1 cellular context compared by ENCODE assay signal in the genomic region with DNA sequence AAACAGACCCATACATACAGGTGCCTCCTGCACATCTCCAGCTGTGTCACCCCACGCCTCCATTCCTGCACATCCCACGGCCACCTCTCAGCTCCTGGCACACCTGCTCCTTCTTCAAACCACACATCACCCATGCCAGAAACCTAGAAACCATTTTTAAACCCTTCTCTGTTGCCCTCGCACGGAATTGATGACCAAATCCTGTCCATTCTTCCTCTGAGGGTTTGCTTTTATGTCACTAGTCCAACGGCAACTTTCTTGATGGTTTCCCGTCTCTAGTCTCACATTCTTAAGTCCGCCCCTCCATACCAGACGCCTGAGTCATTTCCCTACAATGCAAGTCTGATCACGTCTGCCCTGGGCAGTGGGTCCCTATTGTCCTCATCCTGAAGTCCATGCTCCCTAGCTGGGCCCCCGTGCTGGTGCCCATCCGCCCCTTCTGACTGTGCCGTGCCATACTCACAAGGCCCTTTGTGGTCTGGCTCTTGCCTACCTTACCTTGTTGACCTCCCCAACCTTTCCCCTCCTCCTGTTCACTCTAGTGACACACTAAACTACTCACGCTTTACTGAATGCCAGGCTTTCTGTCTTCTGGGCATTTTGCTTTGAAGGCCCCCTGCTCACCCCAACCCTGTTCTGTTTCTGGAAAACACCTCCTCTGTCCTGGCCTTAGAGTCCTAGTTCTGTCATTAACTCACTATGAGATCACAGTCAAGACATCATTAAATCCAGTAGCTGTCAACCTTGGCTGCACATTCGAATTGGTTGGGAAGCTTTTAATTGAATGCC.
TF ChIP-seq lines count a peak whose summit lies in the region.

No MANE protein-coding gene starts in this region.

TF ChIP-seq in K562, 482 proteins besides CTCF, POLR2A, EP300 and RAD21 (continued from another document and continues in another):
- TF ChIP-seq PRMT5 (CRISPR knock-in tag; IDR thresholded peaks at IDR 0.05) (no peak), RFX1 (IDR thresholded peaks at IDR 0.05) (no peak), COPS2 (conservative IDR thresholded peaks at IDR 0.05) (no peak), PYGO2 (tag; IDR thresholded peaks at IDR 0.05) (0 out of 2 replicates have a peak, but pooled peaks have one; percentile 55), ZNF274 (IDR thresholded peaks at IDR 0.05; ENCODE audit: borderline replicate concordance, low read depth, low read length) (no peak), ZKSCAN1 (IDR thresholded peaks at IDR 0.05; ENCODE audit: low read depth, low read length) (no peak), ZNF212 (CRISPR knock-in tag; IDR thresholded peaks at IDR 0.05) (no peak), SMARCA4 (IDR thresholded peaks at IDR 0.05) (no peak), BHLHE40 (IDR thresholded peaks at IDR 0.05; ENCODE audit: low read length) (no peak), PRPF4 (IDR thresholded peaks at IDR 0.05; ENCODE audit: insufficient read depth, low read depth, low read length, poor library complexity, severe bottlenecking) (no peak), NFIC (IDR thresholded peaks at IDR 0.05) (peak; percentile 21; the same call in 1 of the 2 replicates)
- TF ChIP-seq, protein P1, sequence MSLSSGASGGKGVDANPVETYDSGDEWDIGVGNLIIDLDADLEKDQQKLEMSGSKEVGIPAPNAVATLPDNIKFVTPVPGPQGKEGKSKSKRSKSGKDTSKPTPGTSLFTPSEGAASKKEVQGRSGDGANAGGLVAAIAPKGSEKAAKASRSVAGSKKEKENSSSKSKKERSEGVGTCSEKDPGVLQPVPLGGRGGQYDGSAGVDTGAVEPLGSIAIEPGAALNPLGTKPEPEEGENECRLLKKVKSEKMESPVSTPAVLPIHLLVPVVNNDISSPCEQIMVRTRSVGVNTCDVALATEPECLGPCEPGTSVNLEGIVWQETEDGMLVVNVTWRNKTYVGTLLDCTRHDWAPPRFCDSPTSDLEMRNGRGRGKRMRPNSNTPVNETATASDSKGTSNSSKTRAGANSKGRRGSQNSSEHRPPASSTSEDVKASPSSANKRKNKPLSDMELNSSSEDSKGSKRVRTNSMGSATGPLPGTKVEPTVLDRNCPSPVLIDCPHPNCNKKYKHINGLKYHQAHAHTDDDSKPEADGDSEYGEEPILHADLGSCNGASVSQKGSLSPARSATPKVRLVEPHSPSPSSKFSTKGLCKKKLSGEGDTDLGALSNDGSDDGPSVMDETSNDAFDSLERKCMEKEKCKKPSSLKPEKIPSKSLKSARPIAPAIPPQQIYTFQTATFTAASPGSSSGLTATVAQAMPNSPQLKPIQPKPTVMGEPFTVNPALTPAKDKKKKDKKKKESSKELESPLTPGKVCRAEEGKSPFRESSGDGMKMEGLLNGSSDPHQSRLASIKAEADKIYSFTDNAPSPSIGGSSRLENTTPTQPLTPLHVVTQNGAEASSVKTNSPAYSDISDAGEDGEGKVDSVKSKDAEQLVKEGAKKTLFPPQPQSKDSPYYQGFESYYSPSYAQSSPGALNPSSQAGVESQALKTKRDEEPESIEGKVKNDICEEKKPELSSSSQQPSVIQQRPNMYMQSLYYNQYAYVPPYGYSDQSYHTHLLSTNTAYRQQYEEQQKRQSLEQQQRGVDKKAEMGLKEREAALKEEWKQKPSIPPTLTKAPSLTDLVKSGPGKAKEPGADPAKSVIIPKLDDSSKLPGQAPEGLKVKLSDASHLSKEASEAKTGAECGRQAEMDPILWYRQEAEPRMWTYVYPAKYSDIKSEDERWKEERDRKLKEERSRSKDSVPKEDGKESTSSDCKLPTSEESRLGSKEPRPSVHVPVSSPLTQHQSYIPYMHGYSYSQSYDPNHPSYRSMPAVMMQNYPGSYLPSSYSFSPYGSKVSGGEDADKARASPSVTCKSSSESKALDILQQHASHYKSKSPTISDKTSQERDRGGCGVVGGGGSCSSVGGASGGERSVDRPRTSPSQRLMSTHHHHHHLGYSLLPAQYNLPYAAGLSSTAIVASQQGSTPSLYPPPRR (CRISPR knock-in tag; IDR thresholded peaks at IDR 0.05; ENCODE audit: borderline replicate concordance) = peak; percentile 64; the same call in 1 of the 2 replicates
- TF ChIP-seq, protein P2, sequence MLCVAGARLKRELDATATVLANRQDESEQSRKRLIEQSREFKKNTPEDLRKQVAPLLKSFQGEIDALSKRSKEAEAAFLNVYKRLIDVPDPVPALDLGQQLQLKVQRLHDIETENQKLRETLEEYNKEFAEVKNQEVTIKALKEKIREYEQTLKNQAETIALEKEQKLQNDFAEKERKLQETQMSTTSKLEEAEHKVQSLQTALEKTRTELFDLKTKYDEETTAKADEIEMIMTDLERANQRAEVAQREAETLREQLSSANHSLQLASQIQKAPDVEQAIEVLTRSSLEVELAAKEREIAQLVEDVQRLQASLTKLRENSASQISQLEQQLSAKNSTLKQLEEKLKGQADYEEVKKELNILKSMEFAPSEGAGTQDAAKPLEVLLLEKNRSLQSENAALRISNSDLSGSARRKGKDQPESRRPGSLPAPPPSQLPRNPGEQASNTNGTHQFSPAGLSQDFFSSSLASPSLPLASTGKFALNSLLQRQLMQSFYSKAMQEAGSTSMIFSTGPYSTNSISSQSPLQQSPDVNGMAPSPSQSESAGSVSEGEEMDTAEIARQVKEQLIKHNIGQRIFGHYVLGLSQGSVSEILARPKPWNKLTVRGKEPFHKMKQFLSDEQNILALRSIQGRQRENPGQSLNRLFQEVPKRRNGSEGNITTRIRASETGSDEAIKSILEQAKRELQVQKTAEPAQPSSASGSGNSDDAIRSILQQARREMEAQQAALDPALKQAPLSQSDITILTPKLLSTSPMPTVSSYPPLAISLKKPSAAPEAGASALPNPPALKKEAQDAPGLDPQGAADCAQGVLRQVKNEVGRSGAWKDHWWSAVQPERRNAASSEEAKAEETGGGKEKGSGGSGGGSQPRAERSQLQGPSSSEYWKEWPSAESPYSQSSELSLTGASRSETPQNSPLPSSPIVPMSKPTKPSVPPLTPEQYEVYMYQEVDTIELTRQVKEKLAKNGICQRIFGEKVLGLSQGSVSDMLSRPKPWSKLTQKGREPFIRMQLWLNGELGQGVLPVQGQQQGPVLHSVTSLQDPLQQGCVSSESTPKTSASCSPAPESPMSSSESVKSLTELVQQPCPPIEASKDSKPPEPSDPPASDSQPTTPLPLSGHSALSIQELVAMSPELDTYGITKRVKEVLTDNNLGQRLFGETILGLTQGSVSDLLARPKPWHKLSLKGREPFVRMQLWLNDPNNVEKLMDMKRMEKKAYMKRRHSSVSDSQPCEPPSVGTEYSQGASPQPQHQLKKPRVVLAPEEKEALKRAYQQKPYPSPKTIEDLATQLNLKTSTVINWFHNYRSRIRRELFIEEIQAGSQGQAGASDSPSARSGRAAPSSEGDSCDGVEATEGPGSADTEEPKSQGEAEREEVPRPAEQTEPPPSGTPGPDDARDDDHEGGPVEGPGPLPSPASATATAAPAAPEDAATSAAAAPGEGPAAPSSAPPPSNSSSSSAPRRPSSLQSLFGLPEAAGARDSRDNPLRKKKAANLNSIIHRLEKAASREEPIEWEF (CRISPR knock-in tag; IDR thresholded peaks at IDR 0.05) = no peak
- TF ChIP-seq, protein P3, sequence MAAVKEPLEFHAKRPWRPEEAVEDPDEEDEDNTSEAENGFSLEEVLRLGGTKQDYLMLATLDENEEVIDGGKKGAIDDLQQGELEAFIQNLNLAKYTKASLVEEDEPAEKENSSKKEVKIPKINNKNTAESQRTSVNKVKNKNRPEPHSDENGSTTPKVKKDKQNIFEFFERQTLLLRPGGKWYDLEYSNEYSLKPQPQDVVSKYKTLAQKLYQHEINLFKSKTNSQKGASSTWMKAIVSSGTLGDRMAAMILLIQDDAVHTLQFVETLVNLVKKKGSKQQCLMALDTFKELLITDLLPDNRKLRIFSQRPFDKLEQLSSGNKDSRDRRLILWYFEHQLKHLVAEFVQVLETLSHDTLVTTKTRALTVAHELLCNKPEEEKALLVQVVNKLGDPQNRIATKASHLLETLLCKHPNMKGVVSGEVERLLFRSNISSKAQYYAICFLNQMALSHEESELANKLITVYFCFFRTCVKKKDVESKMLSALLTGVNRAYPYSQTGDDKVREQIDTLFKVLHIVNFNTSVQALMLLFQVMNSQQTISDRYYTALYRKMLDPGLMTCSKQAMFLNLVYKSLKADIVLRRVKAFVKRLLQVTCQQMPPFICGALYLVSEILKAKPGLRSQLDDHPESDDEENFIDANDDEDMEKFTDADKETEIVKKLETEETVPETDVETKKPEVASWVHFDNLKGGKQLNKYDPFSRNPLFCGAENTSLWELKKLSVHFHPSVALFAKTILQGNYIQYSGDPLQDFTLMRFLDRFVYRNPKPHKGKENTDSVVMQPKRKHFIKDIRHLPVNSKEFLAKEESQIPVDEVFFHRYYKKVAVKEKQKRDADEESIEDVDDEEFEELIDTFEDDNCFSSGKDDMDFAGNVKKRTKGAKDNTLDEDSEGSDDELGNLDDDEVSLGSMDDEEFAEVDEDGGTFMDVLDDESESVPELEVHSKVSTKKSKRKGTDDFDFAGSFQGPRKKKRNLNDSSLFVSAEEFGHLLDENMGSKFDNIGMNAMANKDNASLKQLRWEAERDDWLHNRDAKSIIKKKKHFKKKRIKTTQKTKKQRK (IDR thresholded peaks at IDR 0.05; ENCODE audit: borderline replicate concordance, low read depth, low read length) = no peak
- TF ChIP-seq, protein P4, sequence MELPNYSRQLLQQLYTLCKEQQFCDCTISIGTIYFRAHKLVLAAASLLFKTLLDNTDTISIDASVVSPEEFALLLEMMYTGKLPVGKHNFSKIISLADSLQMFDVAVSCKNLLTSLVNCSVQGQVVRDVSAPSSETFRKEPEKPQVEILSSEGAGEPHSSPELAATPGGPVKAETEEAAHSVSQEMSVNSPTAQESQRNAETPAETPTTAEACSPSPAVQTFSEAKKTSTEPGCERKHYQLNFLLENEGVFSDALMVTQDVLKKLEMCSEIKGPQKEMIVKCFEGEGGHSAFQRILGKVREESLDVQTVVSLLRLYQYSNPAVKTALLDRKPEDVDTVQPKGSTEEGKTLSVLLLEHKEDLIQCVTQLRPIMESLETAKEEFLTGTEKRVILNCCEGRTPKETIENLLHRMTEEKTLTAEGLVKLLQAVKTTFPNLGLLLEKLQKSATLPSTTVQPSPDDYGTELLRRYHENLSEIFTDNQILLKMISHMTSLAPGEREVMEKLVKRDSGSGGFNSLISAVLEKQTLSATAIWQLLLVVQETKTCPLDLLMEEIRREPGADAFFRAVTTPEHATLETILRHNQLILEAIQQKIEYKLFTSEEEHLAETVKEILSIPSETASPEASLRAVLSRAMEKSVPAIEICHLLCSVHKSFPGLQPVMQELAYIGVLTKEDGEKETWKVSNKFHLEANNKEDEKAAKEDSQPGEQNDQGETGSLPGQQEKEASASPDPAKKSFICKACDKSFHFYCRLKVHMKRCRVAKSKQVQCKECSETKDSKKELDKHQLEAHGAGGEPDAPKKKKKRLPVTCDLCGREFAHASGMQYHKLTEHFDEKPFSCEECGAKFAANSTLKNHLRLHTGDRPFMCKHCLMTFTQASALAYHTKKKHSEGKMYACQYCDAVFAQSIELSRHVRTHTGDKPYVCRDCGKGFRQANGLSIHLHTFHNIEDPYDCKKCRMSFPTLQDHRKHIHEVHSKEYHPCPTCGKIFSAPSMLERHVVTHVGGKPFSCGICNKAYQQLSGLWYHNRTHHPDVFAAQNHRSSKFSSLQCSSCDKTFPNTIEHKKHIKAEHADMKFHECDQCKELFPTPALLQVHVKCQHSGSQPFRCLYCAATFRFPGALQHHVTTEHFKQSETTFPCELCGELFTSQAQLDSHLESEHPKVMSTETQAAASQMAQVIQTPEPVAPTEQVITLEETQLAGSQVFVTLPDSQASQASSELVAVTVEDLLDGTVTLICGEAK (IDR thresholded peaks at IDR 0.05) = no peak
- TF ChIP-seq, protein P4 (CRISPR knock-in tag; IDR thresholded peaks at IDR 0.05) = 0 out of 2 replicates have a peak, but pooled peaks have one; percentile 23
- TF ChIP-seq, protein P5, sequence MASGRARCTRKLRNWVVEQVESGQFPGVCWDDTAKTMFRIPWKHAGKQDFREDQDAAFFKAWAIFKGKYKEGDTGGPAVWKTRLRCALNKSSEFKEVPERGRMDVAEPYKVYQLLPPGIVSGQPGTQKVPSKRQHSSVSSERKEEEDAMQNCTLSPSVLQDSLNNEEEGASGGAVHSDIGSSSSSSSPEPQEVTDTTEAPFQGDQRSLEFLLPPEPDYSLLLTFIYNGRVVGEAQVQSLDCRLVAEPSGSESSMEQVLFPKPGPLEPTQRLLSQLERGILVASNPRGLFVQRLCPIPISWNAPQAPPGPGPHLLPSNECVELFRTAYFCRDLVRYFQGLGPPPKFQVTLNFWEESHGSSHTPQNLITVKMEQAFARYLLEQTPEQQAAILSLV (tag; IDR thresholded peaks at IDR 0.05) = 0 out of 2 replicates have a peak, but pooled peaks have one; percentile 8
- TF ChIP-seq, protein P6, sequence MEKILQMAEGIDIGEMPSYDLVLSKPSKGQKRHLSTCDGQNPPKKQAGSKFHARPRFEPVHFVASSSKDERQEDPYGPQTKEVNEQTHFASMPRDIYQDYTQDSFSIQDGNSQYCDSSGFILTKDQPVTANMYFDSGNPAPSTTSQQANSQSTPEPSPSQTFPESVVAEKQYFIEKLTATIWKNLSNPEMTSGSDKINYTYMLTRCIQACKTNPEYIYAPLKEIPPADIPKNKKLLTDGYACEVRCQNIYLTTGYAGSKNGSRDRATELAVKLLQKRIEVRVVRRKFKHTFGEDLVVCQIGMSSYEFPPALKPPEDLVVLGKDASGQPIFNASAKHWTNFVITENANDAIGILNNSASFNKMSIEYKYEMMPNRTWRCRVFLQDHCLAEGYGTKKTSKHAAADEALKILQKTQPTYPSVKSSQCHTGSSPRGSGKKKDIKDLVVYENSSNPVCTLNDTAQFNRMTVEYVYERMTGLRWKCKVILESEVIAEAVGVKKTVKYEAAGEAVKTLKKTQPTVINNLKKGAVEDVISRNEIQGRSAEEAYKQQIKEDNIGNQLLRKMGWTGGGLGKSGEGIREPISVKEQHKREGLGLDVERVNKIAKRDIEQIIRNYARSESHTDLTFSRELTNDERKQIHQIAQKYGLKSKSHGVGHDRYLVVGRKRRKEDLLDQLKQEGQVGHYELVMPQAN (IDR thresholded peaks at IDR 0.05; ENCODE audit: borderline replicate concordance) = no peak
